ENCODE assay signal across 8 cellular contexts in the genomic region with DNA sequence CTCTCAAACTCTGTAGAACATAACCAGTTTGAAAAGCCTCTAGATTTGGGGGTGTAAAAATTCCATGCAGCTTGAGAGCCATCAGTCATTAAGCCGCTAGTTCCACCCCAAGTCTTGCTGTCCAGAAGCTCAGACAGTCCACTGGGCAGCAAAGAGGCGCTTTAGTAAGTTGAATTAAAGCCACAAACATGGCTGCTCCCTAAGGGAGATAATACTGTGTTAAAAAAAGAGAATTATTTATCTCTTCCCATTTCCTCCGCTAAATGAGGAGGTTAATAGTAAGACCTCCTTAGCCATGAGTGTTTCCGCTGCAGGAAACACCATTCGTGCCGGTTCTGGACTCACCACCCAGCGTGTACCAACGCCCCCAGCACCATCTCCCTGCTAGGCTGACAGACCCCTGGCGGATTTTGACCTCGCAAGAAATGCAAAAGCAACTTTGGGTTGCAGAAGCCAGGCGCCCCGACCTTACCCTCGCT. TPM values are rescaled to one million over a fixed set of nuclear protein-coding genes. Genes with fewer than 3 reads are reported as not detected.
DNase-seq lines count a peak whose midpoint lies in the region; ATAC-seq, FAIRE-seq and TF ChIP-seq lines count a peak whose summit lies in the region.

No MANE protein-coding gene starts in this region.

- CTCF ChIA-PET in activated CD8-positive, alpha-beta T cell treated with anti-CD3 and anti-CD28 coated beads, Interleukin-2, amount 10 ng/mL, durations not matched to agents 7 days and 5 days (lab: Charles Lee), result interaction anchor here (0.6 to 13.2 kb wide), 21 partner anchors 8 to 293 kb away, joined by 3 to 193 read pairs (median 3); a partner anchor contains a TSS

- ATAC-seq in GM21390 (IDR thresholded peaks at IDR 0.05; ENCODE audit: unreplicated experiment) (peak; percentile 17), Right ventricle myocardium superior (ENCODE audit: poor library complexity) (peak; percentile 41)
- peak; percentile 32 for ATAC-seq in activated CD8-positive, alpha-beta T cell treated with anti-CD3 and anti-CD28 coated beads, Interleukin-2, amount 10 ng/mL, durations not matched to agents 7 days and 5 days

- intact Hi-C loops in Right ventricle myocardium superior (cut with DNase I), result loop anchor here (5.0 kb wide), 1 partner anchor 76 kb away; a partner anchor contains a TSS

- H3K4me3 Mint-ChIP-seq in activated CD8-positive, alpha-beta T cell treated with anti-CD3 and anti-CD28 coated beads, Interleukin-2, amount 10 ng/mL, durations not matched to agents 7 days and 5 days, result peak overlapping the region; percentile 93

- peaks cover 60% of the 10 kb centered on the region for H3K4me1 Mint-ChIP-seq in activated CD8-positive, alpha-beta T cell treated with anti-CD3 and anti-CD28 coated beads, Interleukin-2, amount 10 ng/mL, durations not matched to agents 7 days and 5 days (ENCODE audit: low read depth)

- H3K27me3 Mint-ChIP-seq in activated CD8-positive, alpha-beta T cell treated with anti-CD3 and anti-CD28 coated beads, Interleukin-2, amount 10 ng/mL, durations not matched to agents 7 days and 5 days (ENCODE audit: low read depth), result no peaks in the 10 kb centered on the region

- H3K9me3 Mint-ChIP-seq in activated CD8-positive, alpha-beta T cell treated with anti-CD3 and anti-CD28 coated beads, Interleukin-2, amount 10 ng/mL, durations not matched to agents 7 days and 5 days (ENCODE audit: insufficient read depth), result no peaks in the 10 kb centered on the region

- no peak for TF ChIP-seq CTCF in D721Med (IDR thresholded peaks at IDR 0.05; ENCODE audit: insufficient read depth, missing control alignments)

- POLR2A ChIA-PET in activated CD8-positive, alpha-beta T cell treated with anti-CD3 and anti-CD28 coated beads, Interleukin-2, amount 10 ng/mL, durations not matched to agents 7 days and 5 days (lab: Charles Lee), result interaction anchor here (0.6 to 1.8 kb wide), 7 partner anchors 11 to 229 kb away, joined by 3 to 9 read pairs (median 4); a partner anchor contains a TSS

- H3K27ac Mint-ChIP-seq in activated CD8-positive, alpha-beta T cell treated with anti-CD3 and anti-CD28 coated beads, Interleukin-2, amount 10 ng/mL, durations not matched to agents 7 days and 5 days, result peak overlapping the region; percentile 90

- H3K36me3 Mint-ChIP-seq in activated CD8-positive, alpha-beta T cell treated with anti-CD3 and anti-CD28 coated beads, Interleukin-2, amount 10 ng/mL, durations not matched to agents 7 days and 5 days (ENCODE audit: low read depth), result peaks cover 23% of the 10 kb centered on the region

- DNase-seq in NCI-H2081 (lab: John Stamatoyannopoulos, UW), result peak; percentile 19 to 48
- DNase-seq in NCI-H2081 treated with DMSO at 0.1 percent for 48 hours (lab: John Stamatoyannopoulos, UW), result no peak
- DNase-seq in HT-29 (ENCODE audit: low spot score), result peak; percentile 67
- peak; percentile 52 for DNase-seq in activated CD8-positive, alpha-beta T cell treated with anti-CD3 and anti-CD28 coated beads, Interleukin-2, amount 10 ng/mL, durations not matched to agents 7 days and 5 days
- DNase-seq in Right ventricle myocardium superior, result no peak
- DNase-seq in pons (ENCODE audit: low spot score), result peak; percentile 49
- DNase-seq in D721Med (ENCODE audit: insufficient read length, low spot score), result no peak

- no peak for FAIRE-seq in D721Med (lab: Jason Lieb, UNC)

RNA-seq across cellular contexts. Expression of a gene that starts 0.5 kb away (rescaled TPM):
- total RNA-seq in HT-29 (2014; rRNA removed; shearing (Covaris generic)), result 146 and 162 TPM in 2 replicates
- total RNA-seq in activated CD8-positive, alpha-beta T cell treated with anti-CD3 and anti-CD28 coated beads, Interleukin-2, amount 10 ng/mL, durations not matched to agents 7 days and 5 days, result 10 to 100 TPM; 46.2 to 54.0 TPM
- 19.7 TPM for total RNA-seq in Right ventricle myocardium superior

RNA-seq across cellular contexts. Expression of a gene that starts 8.7 kb away (rescaled TPM):
- total RNA-seq in HT-29 (2014; rRNA removed; shearing (Covaris generic)), result 19.5 and 23.8 TPM in 2 replicates
- 10 to 100 TPM; 43.3 to 45.7 TPM for total RNA-seq in activated CD8-positive, alpha-beta T cell treated with anti-CD3 and anti-CD28 coated beads, Interleukin-2, amount 10 ng/mL, durations not matched to agents 7 days and 5 days
- 44.8 TPM for total RNA-seq in Right ventricle myocardium superior

Comparison
In these comparisons a context has a peak if more than half of its experiments do, and no peak if none do; other contexts are left out.
1. DNase-seq: peak in NCI-H2081 (2 of 2), HT-29 (single experiment), activated CD8-positive, alpha-beta T cell treated with anti-CD3 and anti-CD28 coated beads, Interleukin-2, amount 10 ng/mL, durations not matched to agents 7 days and 5 days (single experiment) and pons (single experiment); none in NCI-H2081 treated with DMSO at 0.1 percent for 48 hours (single experiment), Right ventricle myocardium superior (single experiment) and D721Med (single experiment).
2. Peak in every context shown above with its lines, with median percentiles within 50 percentile points of each other: ATAC-seq.